Comparison of ENCODE assay signal across 2 cellular contexts in genomic region chr5:36854402-36855140, GRCh38.
TF ChIP-seq lines count a peak whose summit lies in the region.

No MANE protein-coding gene starts in this region.

TF ChIP-seq in GM23338, 12 proteins besides CTCF, POLR2A, EP300 and RAD21:
- TF ChIP-seq ZNF462 (CRISPR knock-in tag; IDR thresholded peaks at IDR 0.05) (no peak), ETS1 (IDR thresholded peaks at IDR 0.05) (no peak), ZNF331 (CRISPR knock-in tag; IDR thresholded peaks at IDR 0.05; ENCODE audit: low read depth) (no peak), CREB1 (CRISPR knock-in tag; IDR thresholded peaks at IDR 0.05; ENCODE audit: low read depth) (no peak)
TF ChIP-seq in GM23338: peak in this region for 0.

TF ChIP-seq in HEK293, 187 proteins besides CTCF, POLR2A, EP300 and RAD21:
- TF ChIP-seq OVOL3 (tag by site-specific recombination; IDR thresholded peaks at IDR 0.05), result no peak
- TF ChIP-seq PRDM10 (tag by site-specific recombination; IDR thresholded peaks at IDR 0.05), result peak; percentile 87
TF ChIP-seq in HEK293: peak in this region for 1.
